14 cellular contexts compared by ENCODE assay signal in genomic region chr14:97298331-97298730, GRCh38.
A peak's percentile ranks its signal among the peaks of the same experiment; 100 is the strongest.
DNase-seq lines count a peak whose midpoint lies in the region; ATAC-seq, FAIRE-seq and TF ChIP-seq lines count a peak whose summit lies in the region.
"Had no signal": no experiment of that assay in that cellular context is flagged by ENCODE, and none has a peak within 500 bp of the region (broad histone marks: within the 10 kb centered on the region; RNA-seq: fewer than 3 reads in every experiment).

No MANE protein-coding gene starts in this region.

- ATAC-seq in A549 (no peak), GM21737 (IDR thresholded peaks at IDR 0.05; ENCODE audit: unreplicated experiment) (no peak)
- ATAC-seq: heart left ventricle, left colon had no signal

- peak; percentile 14 to 28; a peak in 2 of 5 replicates for TF ChIP-seq RAD21 in A549 (conservative IDR thresholded peaks at IDR 0.05 in 1 of 2, IDR thresholded peaks at IDR 0.05 in 1 of 2)

- TF ChIP-seq CTCF in A549 (IDR thresholded peaks at IDR 0.05) (0 out of 3 replicates have a peak, but pooled peaks have one; percentile 18), GM06990 (IDR thresholded peaks at IDR 0.05; ENCODE audit: insufficient read depth, low read length, poor library complexity, severe bottlenecking) (peak; percentile 32), epithelial cell of proximal tubule (conservative IDR thresholded peaks at IDR 0.05; ENCODE audit: low read depth, low read length) (peak; percentile 45), uterus (IDR thresholded peaks at IDR 0.05) (no peak)

- CTCF ChIA-PET in A549 (lab: Yijun Ruan, JAX), result interaction anchor here (1.3 kb wide), 2 partner anchors 21 to 122 kb away, joined by 3 read pairs; no protein-coding TSS in a partner anchor

- H3K27me3 ChIP-seq in GM06990 (replicated peaks; ENCODE audit: control insufficient read depth, insufficient read depth, low read length) (no peaks in the 10 kb centered on the region), uterus (no peaks in the 10 kb centered on the region)

- DNase-seq in A549 (ENCODE audit: low read depth in 1 of 2, low spot score in 1 of 2), result peak in 1 of 2 experiments; percentile 7
- no peak for DNase-seq in GM06990 (ENCODE audit: extremely low read depth, insufficient read length)
- DNase-seq in NCI-H1694 (lab: John Stamatoyannopoulos, UW), result peak; percentile 19
- no peak for DNase-seq in epithelial cell of proximal tubule (ENCODE audit: low read depth)
- DNase-seq in MV-4-11 (lab: John Stamatoyannopoulos, UW), result no peak
- DNase-seq in OCI-M1 (lab: John Stamatoyannopoulos, UW), result no peak
- no peak for DNase-seq in uterus
- DNase-seq: activated CD8-positive, alpha-beta memory T cell treated with anti-CD3 and anti-CD28 coated beads, Interleukin-2, amount 50 U/mL, for 4 hours; GF-D8; heart left ventricle; HFFc6; NCI-H510A treated with DMSO at 0.1 percent for 48 hours had no signal

- TF ChIP-seq EP300 in A549 (IDR thresholded peaks at IDR 0.05), result no peak

- H3K4me3 ChIP-seq in A549, result no peak overlapping the region
- no peak overlapping the region for H3K4me3 ChIP-seq in GM06990 (replicated peaks; ENCODE audit: low read depth, low read length)
- no peak overlapping the region for H3K4me3 ChIP-seq in epithelial cell of proximal tubule (ENCODE audit: low read depth, low read length)
- H3K4me3 ChIP-seq in uterus, result no peak overlapping the region
- H3K4me3 ChIP-seq: heart left ventricle had no signal

- POLR2A ChIA-PET in A549 (lab: Yijun Ruan, JAX), result no interaction called here

- no peaks in the 10 kb centered on the region for H3K36me3 ChIP-seq in GM06990 (ENCODE audit: control insufficient read depth, insufficient read depth, low read length)
- H3K36me3 ChIP-seq in uterus, result no peaks in the 10 kb centered on the region
- H3K36me3 ChIP-seq: heart left ventricle had no signal

- H3K27ac ChIP-seq in A549 (no peak overlapping the region), uterus (no peak overlapping the region)
- H3K27ac ChIP-seq: heart left ventricle had no signal

- H3K4me1 ChIP-seq in A549 (no peaks in the 10 kb centered on the region), uterus (no peaks in the 10 kb centered on the region)
- H3K4me1 ChIP-seq: heart left ventricle had no signal

- intact Hi-C loops in uterus (cut with DNase I; ENCODE audit: low total_unique reads), result no loop called here

- H3K4me2 ChIP-seq in A549, result no peak overlapping the region

- TF ChIP-seq POLR2A in A549 (IDR thresholded peaks at IDR 0.05; ENCODE audit: low read length), result no peak
- TF ChIP-seq POLR2A in uterus (IDR thresholded peaks at IDR 0.05), result no peak

- FAIRE-seq in A549 (lab: Jason Lieb, UNC), result no peak

- H3K9me3 ChIP-seq in A549, result no peaks in the 10 kb centered on the region
- no peaks in the 10 kb centered on the region for H3K9me3 ChIP-seq in uterus
- H3K9me3 ChIP-seq: heart left ventricle had no signal

- WGBS in A549 (ENCODE audit: missing lambda C conversion rate), result 12% methylated on average over 7 of the region's 7 CpGs

TF ChIP-seq in A549, 52 proteins besides CTCF, POLR2A, EP300 and RAD21:
- TF ChIP-seq ELK1 (IDR thresholded peaks at IDR 0.05; ENCODE audit: low read depth, low read length), result no peak
- no peak for TF ChIP-seq FOSL2 (IDR thresholded peaks at IDR 0.05)
- TF ChIP-seq FOSL2 (CRISPR knock-in tag; IDR thresholded peaks at IDR 0.05), result no peak
- TF ChIP-seq NPAS2 (CRISPR knock-in tag; IDR thresholded peaks at IDR 0.05; ENCODE audit: borderline replicate concordance), result no peak
- TF ChIP-seq BHLHE40 (IDR thresholded peaks at IDR 0.05; ENCODE audit: low read depth, low read length), result no peak
- no peak for TF ChIP-seq HMGXB4 (CRISPR knock-in tag; IDR thresholded peaks at IDR 0.05; ENCODE audit: borderline replicate concordance)
- TF ChIP-seq MAFK (IDR thresholded peaks at IDR 0.05; ENCODE audit: partially characterized antibody), result no peak
- no peak for TF ChIP-seq FOSB (CRISPR knock-in tag; IDR thresholded peaks at IDR 0.05)
- TF ChIP-seq KDM1A (IDR thresholded peaks at IDR 0.05; ENCODE audit: low read depth), result no peak
- TF ChIP-seq MAZ (IDR thresholded peaks at IDR 0.05; ENCODE audit: borderline replicate concordance, low read depth, low read length), result no peak
- no peak for TF ChIP-seq TP53 (CRISPR knock-in tag; IDR thresholded peaks at IDR 0.05)
- no peak for TF ChIP-seq CHD4 (IDR thresholded peaks at IDR 0.05; ENCODE audit: borderline replicate concordance)
- no peak for TF ChIP-seq CBX2 (IDR thresholded peaks at IDR 0.05; ENCODE audit: borderline replicate concordance, low read depth)

Comparison
In these comparisons a context has a peak if more than half of its experiments do, and no peak if none do; other contexts are left out.
1. CTCF ChIP-seq: peak in A549 (single experiment), GM06990 (single experiment) and epithelial cell of proximal tubule (single experiment); none in uterus (0 of 4).